In the genomic region with DNA sequence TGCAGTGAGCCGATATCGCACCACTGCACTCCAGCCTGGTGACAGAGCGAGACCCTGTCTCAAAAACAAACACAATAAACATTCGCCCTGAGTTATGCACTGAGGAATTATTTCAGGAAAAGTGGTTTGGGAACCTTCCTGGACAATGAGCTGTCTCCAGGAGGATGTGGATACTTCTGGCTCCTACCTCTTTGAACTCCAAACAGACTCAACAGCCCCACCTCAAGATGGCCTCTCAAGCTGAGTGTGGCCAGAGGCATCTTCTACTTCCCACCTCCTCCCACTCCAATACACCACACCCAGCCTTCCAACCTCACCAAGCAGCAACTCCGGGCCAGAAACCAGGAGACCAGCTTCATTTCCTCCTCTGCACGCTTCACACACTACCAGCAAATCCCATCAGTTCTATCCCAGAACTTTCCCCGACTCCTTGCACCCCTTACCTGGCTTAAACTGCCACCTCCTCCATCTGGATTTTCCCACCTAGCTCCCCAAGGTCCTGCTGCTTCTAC, we compare ENCODE assay signal across 22 cellular contexts. TPM values are rescaled to one million over a fixed set of nuclear protein-coding genes. Genes with fewer than 3 reads are reported as not detected.
"Had no signal": no experiment of that assay in that cellular context is flagged by ENCODE, and none has a peak within 500 bp of the region (broad histone marks: within the 10 kb centered on the region; RNA-seq: fewer than 3 reads in every experiment).

No MANE protein-coding gene starts in this region.

- H3K4me1 ChIP-seq: psoas muscle, sigmoid colon, testis had no signal

- H3K27me3 ChIP-seq: sigmoid colon, testis had no signal

- H3K9me3 Mint-ChIP-seq: activated CD8-positive, alpha-beta T cell treated with anti-CD3 and anti-CD28 coated beads for 36 hours; activated naive CD4-positive, alpha-beta T cell treated with anti-CD3 and anti-CD28 coated beads, Interleukin-2, amount 10 ng/mL, durations not matched to agents 7 days and 5 days; activated T-helper 17 cell treated with anti-CD3 and anti-CD28 coated beads, Interleukin-2, amount 50 U/mL, for 72 hours; immature natural killer cell; naive thymus-derived CD4-positive, alpha-beta T cell; stimulated activated naive CD8-positive, alpha-beta T cell treated with anti-CD3 and anti-CD28 coated beads, Interleukin-15, Interleukin-2, amounts not matched to agents 100 ng/mL and 50 ng/mL, for 24 hours; T-cell had no signal

- H3K9me3 ChIP-seq: psoas muscle, sigmoid colon, testis had no signal

- H3K4me3 ChIP-seq: psoas muscle, sigmoid colon, testis had no signal

- ATAC-seq: activated CD8-positive, alpha-beta T cell treated with anti-CD3 and anti-CD28 coated beads for 36 hours; activated T-helper 17 cell treated with anti-CD3 and anti-CD28 coated beads, Interleukin-2, amount 50 U/mL, for 72 hours; left cardiac atrium; naive thymus-derived CD4-positive, alpha-beta T cell; psoas muscle; T-cell had no signal

- H3K27ac Mint-ChIP-seq: activated CD8-positive, alpha-beta T cell treated with anti-CD3 and anti-CD28 coated beads for 36 hours; activated naive CD4-positive, alpha-beta T cell treated with anti-CD3 and anti-CD28 coated beads, Interleukin-2, amount 10 ng/mL, durations not matched to agents 7 days and 5 days; activated T-helper 17 cell treated with anti-CD3 and anti-CD28 coated beads, Interleukin-2, amount 50 U/mL, for 72 hours; stimulated activated naive CD8-positive, alpha-beta T cell treated with anti-CD3 and anti-CD28 coated beads, Interleukin-15, Interleukin-2, amounts not matched to agents 100 ng/mL and 50 ng/mL, for 24 hours; T-cell had no signal

- H3K27me3 Mint-ChIP-seq: activated CD8-positive, alpha-beta T cell treated with anti-CD3 and anti-CD28 coated beads for 36 hours; activated naive CD4-positive, alpha-beta T cell treated with anti-CD3 and anti-CD28 coated beads, Interleukin-2, amount 10 ng/mL, durations not matched to agents 7 days and 5 days; activated T-helper 17 cell treated with anti-CD3 and anti-CD28 coated beads, Interleukin-2, amount 50 U/mL, for 72 hours; naive thymus-derived CD4-positive, alpha-beta T cell; stimulated activated naive CD8-positive, alpha-beta T cell treated with anti-CD3 and anti-CD28 coated beads, Interleukin-15, Interleukin-2, amounts not matched to agents 100 ng/mL and 50 ng/mL, for 24 hours; T-cell had no signal

- DNase-seq: activated CD4-positive, alpha-beta T cell treated with anti-CD3 and anti-CD28 coated beads for 4 hours; activated CD8-positive, alpha-beta memory T cell treated with anti-CD3 and anti-CD28 coated beads, Interleukin-2, amount 50 U/mL, for 4 hours; activated CD8-positive, alpha-beta T cell treated with anti-CD3 and anti-CD28 coated beads for 36 hours; activated naive CD4-positive, alpha-beta T cell treated with anti-CD3 and anti-CD28 coated beads, Interleukin-2, amount 10 ng/mL, durations not matched to agents 7 days and 5 days; amygdala; cerebellar nuclear complex; immature natural killer cell; left cardiac atrium; mammary epithelial cell; naive thymus-derived CD4-positive, alpha-beta T cell; psoas muscle; sigmoid colon; T-cell; testis had no signal

- H3K4me3 Mint-ChIP-seq: activated CD8-positive, alpha-beta T cell treated with anti-CD3 and anti-CD28 coated beads for 36 hours; activated naive CD4-positive, alpha-beta T cell treated with anti-CD3 and anti-CD28 coated beads, Interleukin-2, amount 10 ng/mL, durations not matched to agents 7 days and 5 days; activated T-helper 17 cell treated with anti-CD3 and anti-CD28 coated beads, Interleukin-2, amount 50 U/mL, for 72 hours; immature natural killer cell; naive thymus-derived CD4-positive, alpha-beta T cell; stimulated activated naive CD8-positive, alpha-beta T cell treated with anti-CD3 and anti-CD28 coated beads, Interleukin-15, Interleukin-2, amounts not matched to agents 100 ng/mL and 50 ng/mL, for 24 hours; T-cell had no signal

RNA-seq across cellular contexts. Expression of gene HBQ1, which starts 11.6 kb away (rescaled TPM):
- total RNA-seq: activated T-helper 17 cell treated with anti-CD3 and anti-CD28 coated beads, Interleukin-2, amount 50 U/mL, for 72 hours; left cardiac atrium; mononuclear cell; naive thymus-derived CD4-positive, alpha-beta T cell; sigmoid colon; T-cell; urinary bladder had no signal
- polyA plus RNA-seq: esophagus; naive thymus-derived CD4-positive, alpha-beta T cell; psoas muscle; urinary bladder had no signal

RNA-seq across cellular contexts. Expression of gene HBA1, which starts 15.4 kb away (rescaled TPM):
- total RNA-seq: activated CD8-positive, alpha-beta T cell treated with anti-CD3 and anti-CD28 coated beads for 36 hours; activated T-helper 17 cell treated with anti-CD3 and anti-CD28 coated beads, Interleukin-2, amount 50 U/mL, for 72 hours; dermis blood vessel endothelial cell; glomerular endothelial cell had no signal
- polyA plus RNA-seq: naive thymus-derived CD4-positive, alpha-beta T cell had no signal

RNA-seq across cellular contexts. Expression of gene HBA2, which starts 19.2 kb away (rescaled TPM):
- total RNA-seq: activated CD8-positive, alpha-beta T cell treated with anti-CD3 and anti-CD28 coated beads for 36 hours; activated T-helper 17 cell treated with anti-CD3 and anti-CD28 coated beads, Interleukin-2, amount 50 U/mL, for 72 hours; dermis blood vessel endothelial cell; glomerular endothelial cell; mammary epithelial cell had no signal
- polyA plus RNA-seq: mammary epithelial cell had no signal

RNA-seq across cellular contexts. Expression of gene HBM, which starts 26.1 kb away (rescaled TPM):
- total RNA-seq: activated CD8-positive, alpha-beta T cell treated with anti-CD3 and anti-CD28 coated beads for 36 hours; activated T-helper 17 cell treated with anti-CD3 and anti-CD28 coated beads, Interleukin-2, amount 50 U/mL, for 72 hours; dermis blood vessel endothelial cell; glomerular endothelial cell; left cardiac atrium; mammary epithelial cell; mononuclear cell; naive thymus-derived CD4-positive, alpha-beta T cell; omental fat pad; sigmoid colon; T-cell had no signal
- polyA plus RNA-seq: esophagus; mammary epithelial cell; naive thymus-derived CD4-positive, alpha-beta T cell; psoas muscle; sigmoid colon; urinary bladder had no signal
